Comparison of ENCODE assay signal across 18 cellular contexts in the genomic region with DNA sequence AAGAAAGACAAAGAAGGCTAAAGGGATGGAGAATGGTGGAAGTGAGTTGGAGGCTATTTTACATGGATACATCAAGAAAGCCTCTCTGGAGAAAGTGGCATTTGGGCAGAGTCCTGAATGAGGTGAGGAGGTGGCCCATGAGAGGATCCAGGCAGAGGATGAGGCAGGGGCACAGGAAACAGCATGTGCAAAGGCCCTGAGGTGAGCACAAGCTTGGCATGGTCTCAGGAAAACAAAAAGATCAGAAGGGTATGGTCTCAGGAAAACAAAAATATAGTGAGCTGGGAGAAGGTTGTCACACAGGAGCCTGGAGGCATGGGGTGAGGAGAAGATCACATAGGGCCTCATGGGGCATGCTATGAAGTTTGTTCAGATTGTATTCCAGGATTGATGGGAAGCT.
"Had no signal": no experiment of that assay in that cellular context is flagged by ENCODE, and none has a peak within 500 bp of the region (broad histone marks: within the 10 kb centered on the region; RNA-seq: fewer than 3 reads in every experiment).

No MANE protein-coding gene starts in this region.

- H3K9ac ChIP-seq: parathyroid adenoma had no signal

- H3K36me3 Mint-ChIP-seq: mesothelial cell of epicardium; stimulated activated naive B cell treated with anti-CD40 and anti-IgM and Interleukin-4, amounts not matched to agents 10 μg/mL and 1 μg/mL and 100 μg/mL, for 72 hours had no signal

- H3K4me3 ChIP-seq: esophagus muscularis mucosa, gastrocnemius medialis, heart right ventricle, psoas muscle, testis, tibial nerve had no signal

- H3K27me3 ChIP-seq: esophagus muscularis mucosa, gastrocnemius medialis, testis, tibial nerve had no signal

- H3K9me3 ChIP-seq: esophagus muscularis mucosa, gastrocnemius medialis, heart right ventricle, psoas muscle, testis, tibial nerve had no signal

- H2AFZ ChIP-seq: parathyroid adenoma had no signal

- H3K9me3 Mint-ChIP-seq: dendritic cell treated with granulocyte-macrophage colony-stimulating factor and Interleukin-4, amounts not matched to agents 40 ng/mL and 50 ng/mL, for 4 days; effector memory CD8-positive, alpha-beta T cell; stimulated activated naive CD8-positive, alpha-beta T cell treated with anti-CD3 and anti-CD28 coated beads, Interleukin-15, amount 100 ng/mL, for 72 hours had no signal

- H3K27ac ChIP-seq: epithelial cell of prostate, esophagus muscularis mucosa, gastrocnemius medialis, heart right ventricle, parathyroid adenoma, psoas muscle, testis, tibial nerve had no signal

- H3K4me1 ChIP-seq: esophagus muscularis mucosa, gastrocnemius medialis, parathyroid adenoma, psoas muscle had no signal

- DNase-seq: effector memory CD8-positive, alpha-beta T cell; gastrocnemius medialis; heart right ventricle; islet precursor cell; nephron progenitor cell; psoas muscle; retina; stimulated activated CD4-positive, alpha-beta T cell treated with anti-CD3 and anti-CD28 coated beads, Interleukin-2, amount 100 ng/mL, for 24 hours; stimulated activated CD4-positive, alpha-beta T cell treated with anti-CD3 and anti-CD28 coated beads, Interleukin-4, amount 100 ng/mL, for 4 hours; stimulated activated naive B cell treated with anti-CD40 and anti-IgM and Interleukin-4, amounts not matched to agents 10 μg/mL and 1 μg/mL and 100 μg/mL, for 72 hours; stimulated activated naive CD8-positive, alpha-beta T cell treated with anti-CD3 and anti-CD28 coated beads, Interleukin-15, amount 100 ng/mL, for 72 hours; testis had no signal

- H3K27ac Mint-ChIP-seq: dendritic cell treated with granulocyte-macrophage colony-stimulating factor and Interleukin-4, amounts not matched to agents 40 ng/mL and 50 ng/mL, for 4 days; effector memory CD8-positive, alpha-beta T cell; mesothelial cell of epicardium; nephron progenitor cell; stimulated activated naive B cell treated with anti-CD40 and anti-IgM and Interleukin-4, amounts not matched to agents 10 μg/mL and 1 μg/mL and 100 μg/mL, for 72 hours; stimulated activated naive CD8-positive, alpha-beta T cell treated with anti-CD3 and anti-CD28 coated beads, Interleukin-15, amount 100 ng/mL, for 72 hours had no signal

- H3K36me3 ChIP-seq: esophagus muscularis mucosa, gastrocnemius medialis, heart right ventricle, tibial nerve had no signal

- H3K4me3 Mint-ChIP-seq: dendritic cell treated with granulocyte-macrophage colony-stimulating factor and Interleukin-4, amounts not matched to agents 40 ng/mL and 50 ng/mL, for 4 days; mesothelial cell of epicardium; nephron progenitor cell; stimulated activated naive B cell treated with anti-CD40 and anti-IgM and Interleukin-4, amounts not matched to agents 10 μg/mL and 1 μg/mL and 100 μg/mL, for 72 hours; stimulated activated naive CD8-positive, alpha-beta T cell treated with anti-CD3 and anti-CD28 coated beads, Interleukin-15, amount 100 ng/mL, for 72 hours had no signal

- H3K79me2 ChIP-seq: parathyroid adenoma had no signal
